ENCODE assay signal across 10 cellular contexts in the genomic region with DNA sequence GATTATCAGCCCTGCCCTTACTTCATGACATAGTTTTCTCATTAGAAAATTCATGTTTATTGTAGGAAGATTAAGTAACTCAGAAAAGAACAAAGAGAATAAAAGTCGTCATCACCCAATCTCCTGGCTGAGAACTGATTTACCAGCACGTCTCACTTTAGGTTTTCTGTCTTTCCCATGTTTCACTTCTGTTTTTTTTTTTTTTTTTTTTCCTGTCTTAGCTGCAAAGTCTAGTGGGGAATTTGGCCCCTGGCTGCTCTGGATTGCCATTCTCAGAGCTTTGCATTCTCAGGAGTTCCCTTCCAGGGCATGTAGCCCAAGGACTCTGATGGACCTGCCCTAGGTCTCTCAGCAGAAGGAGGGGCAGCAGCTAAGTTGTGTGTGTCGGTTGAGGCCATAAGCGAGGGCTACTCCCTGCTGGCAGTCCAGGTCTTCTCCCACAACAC. TPM values are rescaled to one million over a fixed set of nuclear protein-coding genes. Genes with fewer than 3 reads are reported as not detected.
A peak's percentile ranks its signal among the peaks of the same experiment; 100 is the strongest.
DNase-seq lines count a peak whose midpoint lies in the region; ATAC-seq, FAIRE-seq and TF ChIP-seq lines count a peak whose summit lies in the region.
"Had no signal": no experiment of that assay in that cellular context is flagged by ENCODE, and none has a peak within 500 bp of the region (broad histone marks: within the 10 kb centered on the region; RNA-seq: fewer than 3 reads in every experiment).

No MANE protein-coding gene starts in this region.

- H3K79me2 ChIP-seq in Loucy (ENCODE audit: insufficient read depth, low read length), result peaks cover 100% of the 10 kb centered on the region

- no peaks in the 10 kb centered on the region for H3K9me2 ChIP-seq in Loucy (replicated peaks; ENCODE audit: low read depth, low read length)

- no peaks in the 10 kb centered on the region for H3K36me3 Mint-ChIP-seq in nephron (ENCODE audit: low read depth)

- peak overlapping the region; percentile 64 for H3K4me2 ChIP-seq in Loucy (ENCODE audit: low read depth, low read length, poor library complexity, severe bottlenecking)

- H3K9me3 Mint-ChIP-seq in nephron, result no peaks in the 10 kb centered on the region

- TF ChIP-seq CTCF in Loucy (conservative IDR thresholded peaks at IDR 0.05; ENCODE audit: low read length), result no peak
- TF ChIP-seq CTCF in bronchial epithelial cell (IDR thresholded peaks at IDR 0.05; ENCODE audit: insufficient read depth, low read length, severe bottlenecking), result no peak
- TF ChIP-seq CTCF in nephron (IDR thresholded peaks at IDR 0.05; ENCODE audit: unreplicated experiment in 3 of 3), result no peak
- TF ChIP-seq CTCF in omental fat pad (IDR thresholded peaks at IDR 0.05), result no peak
- TF ChIP-seq CTCF in D721Med (IDR thresholded peaks at IDR 0.05; ENCODE audit: insufficient read depth, missing control alignments), result no peak

- FAIRE-seq in bronchial epithelial cell (lab: Jason Lieb, UNC) (no peak), D721Med (lab: Jason Lieb, UNC) (no peak)

- peaks cover 77% of the 10 kb centered on the region for H4K20me1 ChIP-seq in Loucy (ENCODE audit: insufficient read depth, low read length, poor library complexity, severe bottlenecking)

- peaks cover 68% of the 10 kb centered on the region for H3K4me1 ChIP-seq in Loucy (ENCODE audit: insufficient read depth, low read length, poor library complexity, severe bottlenecking)

- no peaks in the 10 kb centered on the region for H3K27me3 Mint-ChIP-seq in nephron (ENCODE audit: low read depth)

- H3K9ac ChIP-seq in Loucy (ENCODE audit: low read depth, low read length, poor library complexity, severe bottlenecking), result no peak overlapping the region

- DNase-seq in ELF-1 (ENCODE audit: low read depth, low spot score) (peak; percentile 68), bronchial epithelial cell (ENCODE audit: low read depth) (peak; percentile 51), omental fat pad (ENCODE audit: low spot score) (no peak), D721Med (ENCODE audit: insufficient read length, low spot score) (no peak), SKM-1 treated with dmso at 0.1 percent for 144 hours (lab: John Stamatoyannopoulos, UW; ENCODE audit: unreplicated experiment) (no peak)
- DNase-seq: amygdala, NCI-H510A, substantia nigra had no signal

- H3K9me3 ChIP-seq in Loucy (ENCODE audit: insufficient read depth, low read depth, low read length), result no peaks in the 10 kb centered on the region

- H3K27me3 ChIP-seq in Loucy (ENCODE audit: insufficient read depth, low read length, poor library complexity, severe bottlenecking) (no peaks in the 10 kb centered on the region), bronchial epithelial cell (ENCODE audit: control insufficient read depth, insufficient read depth, low read length) (no peaks in the 10 kb centered on the region)

- H3K4me3 ChIP-seq in Loucy (ENCODE audit: low read length, poor library complexity, severe bottlenecking), result no peak overlapping the region
- no peak overlapping the region for H3K4me3 ChIP-seq in bronchial epithelial cell (ENCODE audit: low read depth, low read length)

- peaks cover 84% of the 10 kb centered on the region for H3K4me1 Mint-ChIP-seq in nephron

- ATAC-seq in omental fat pad (ENCODE audit: low FRiP score), result no peak

- 0 out of 2 replicates have a peak, but pooled peaks cover 7% of the 10 kb centered on the region for H3F3A ChIP-seq in Loucy (ENCODE audit: low read depth)

- H3K27ac Mint-ChIP-seq in nephron, result peak overlapping the region; percentile 48 to 85 (median 71)

- H3K4me3 Mint-ChIP-seq in nephron, result no peak overlapping the region

- peaks cover 31% of the 10 kb centered on the region for H3K36me3 ChIP-seq in Loucy (ENCODE audit: insufficient read depth, low read length)
- H3K36me3 ChIP-seq in bronchial epithelial cell (ENCODE audit: control insufficient read depth, insufficient read depth, low read length), result no peaks in the 10 kb centered on the region

- H2AFZ ChIP-seq in Loucy (ENCODE audit: low read length), result no peak overlapping the region

RNA-seq across cellular contexts. Expression of a gene that starts 57.8 kb away (rescaled TPM):
- total RNA-seq in bronchial epithelial cell, result 7.9 TPM in 2 replicates
- total RNA-seq in omental fat pad, result 10 to 100 TPM; 17.7 to 43.9 (median 24.8) TPM

Comparison
In these comparisons a context has a peak if more than half of its experiments do, and no peak if none do; other contexts are left out.
1. DNase-seq: peak in ELF-1 (single experiment) and bronchial epithelial cell (single experiment); none in omental fat pad (single experiment), D721Med (single experiment) and SKM-1 treated with dmso at 0.1 percent for 144 hours (single experiment).